Comparison of ENCODE assay signal across 23 cellular contexts in the genomic region with DNA sequence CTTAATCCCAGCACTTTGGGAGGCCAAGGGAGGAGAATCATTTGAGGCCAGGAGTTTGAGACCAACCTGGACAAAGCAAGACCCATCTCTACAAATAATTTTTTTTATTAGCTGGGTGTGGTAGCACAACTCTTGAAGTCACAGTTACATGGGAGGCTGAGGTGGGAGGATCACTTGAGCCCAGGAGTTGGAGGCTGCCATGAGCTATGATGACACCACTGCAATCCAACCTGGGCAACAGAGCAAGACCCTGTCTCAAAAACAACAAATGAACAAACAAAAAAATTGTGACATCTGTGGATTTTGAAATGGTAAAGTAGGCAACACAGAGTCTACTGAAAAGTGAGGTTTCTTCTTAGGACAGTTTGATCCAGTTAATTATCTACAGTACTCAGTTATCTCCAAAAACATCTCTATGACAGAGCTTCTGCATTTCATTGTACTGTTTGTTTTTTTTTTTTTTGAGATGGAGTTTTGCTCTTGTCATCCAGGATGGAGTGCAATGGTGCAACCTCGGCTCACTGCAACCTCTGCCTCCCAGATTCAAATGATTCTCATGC. TPM values are rescaled to one million over a fixed set of nuclear protein-coding genes. Genes with fewer than 3 reads are reported as not detected.
DNase-seq lines count a peak whose midpoint lies in the region; ATAC-seq and TF ChIP-seq lines count a peak whose summit lies in the region.
"Had no signal": no experiment of that assay in that cellular context is flagged by ENCODE, and none has a peak within 500 bp of the region (broad histone marks: within the 10 kb centered on the region; RNA-seq: fewer than 3 reads in every experiment).

No MANE protein-coding gene starts in this region.

- H3K4me3 ChIP-seq in suprapubic skin = no peak overlapping the region
- H3K4me3 ChIP-seq: vagina had no signal

- H3K27me3 Mint-ChIP-seq in activated naive CD4-positive, alpha-beta T cell treated with anti-CD3 and anti-CD28 coated beads, Interleukin-2, amount 50 U/mL, for 24 hours = no peaks in the 10 kb centered on the region
- H3K27me3 Mint-ChIP-seq in activated naive CD4-positive, alpha-beta T cell treated with anti-CD3 and anti-CD28 coated beads for 36 hours (ENCODE audit: low read depth) = no peaks in the 10 kb centered on the region
- no peaks in the 10 kb centered on the region for H3K27me3 Mint-ChIP-seq in activated B cell treated with CpG ODN at 0.5 μM for 24 hours
- H3K27me3 Mint-ChIP-seq in memory B cell = no peaks in the 10 kb centered on the region
- H3K27me3 Mint-ChIP-seq: activated CD8-positive, alpha-beta memory T cell treated with anti-CD3 and anti-CD28 coated beads, Interleukin-2, amount 10 ng/mL, durations not matched to agents 7 days and 5 days; CD4-positive, alpha-beta T cell had no signal

- intact Hi-C loops in activated naive CD4-positive, alpha-beta T cell treated with anti-CD3 and anti-CD28 coated beads for 36 hours (cut with micrococcal nuclease) = no loop called here
- intact Hi-C loops in activated B cell treated with CpG ODN at 0.5 μM for 24 hours (cut with micrococcal nuclease) = no loop called here

- no peak for DNase-seq in activated naive CD4-positive, alpha-beta T cell treated with anti-CD3 and anti-CD28 coated beads for 36 hours
- no peak for DNase-seq in activated B cell treated with CpG ODN at 0.5 μM for 24 hours
- no peak for DNase-seq in memory B cell (ENCODE audit: low spot score in 2 of 2)
- peak in 1 of 2 donors; percentile 1 for DNase-seq in suprapubic skin (ENCODE audit: low spot score in 2 of 2)
- DNase-seq in EL = no peak
- DNase-seq in GOT3 (lab: John Stamatoyannopoulos, UW) = no peak
- DNase-seq: ACHN; activated CD4-positive, alpha-beta T cell treated with anti-CD3 and anti-CD28 coated beads for 1 hour; activated CD8-positive, alpha-beta memory T cell treated with anti-CD3 and anti-CD28 coated beads, Interleukin-2, amount 10 ng/mL, durations not matched to agents 7 days and 5 days; CD4-positive, alpha-beta T cell; GF-D8; H9; NCI-H187 treated with DMSO at 0.1 percent for 48 hours; NCI-H748 treated with DMSO at 0.1 percent for 48 hours; right cardiac atrium; substantia nigra; T1000 had no signal

- 100% methylated on average over 1 of the region's 1 CpG for WGBS in suprapubic skin

- H3K4me1 ChIP-seq in suprapubic skin = peaks cover 12% of the 10 kb centered on the region
- H3K4me1 ChIP-seq: vagina had no signal

- no peak overlapping the region for H3K4me3 Mint-ChIP-seq in activated naive CD4-positive, alpha-beta T cell treated with anti-CD3 and anti-CD28 coated beads, Interleukin-2, amount 50 U/mL, for 24 hours
- no peak overlapping the region for H3K4me3 Mint-ChIP-seq in activated naive CD4-positive, alpha-beta T cell treated with anti-CD3 and anti-CD28 coated beads for 36 hours
- H3K4me3 Mint-ChIP-seq in activated B cell treated with CpG ODN at 0.5 μM for 24 hours (no peak overlapping the region), memory B cell (no peak overlapping the region)
- H3K4me3 Mint-ChIP-seq: activated CD8-positive, alpha-beta memory T cell treated with anti-CD3 and anti-CD28 coated beads, Interleukin-2, amount 10 ng/mL, durations not matched to agents 7 days and 5 days; H9 had no signal

- peak overlapping the region; percentile 7 for H3K27ac ChIP-seq in suprapubic skin
- H3K27ac ChIP-seq: vagina had no signal

- H3K27me3 ChIP-seq in suprapubic skin = no peaks in the 10 kb centered on the region
- H3K27me3 ChIP-seq: vagina had no signal

- CTCF ChIA-PET in activated naive CD4-positive, alpha-beta T cell treated with anti-CD3 and anti-CD28 coated beads for 36 hours (lab: Charles Lee) = interaction anchor here (1.1 to 1.4 kb wide), 2 partner anchors 11 to 31 kb away, joined by 4 to 5 read pairs; no protein-coding TSS in a partner anchor
- CTCF ChIA-PET in activated B cell treated with CpG ODN at 0.5 μM for 24 hours (lab: Charles Lee) = interaction anchor here (0.8 kb wide), 1 partner anchor 20 kb away, joined by 4 read pairs; a partner anchor contains a TSS

- no peak for TF ChIP-seq POLR2A in suprapubic skin (IDR thresholded peaks at IDR 0.05)

- no peaks in the 10 kb centered on the region for H3K9me3 Mint-ChIP-seq in activated naive CD4-positive, alpha-beta T cell treated with anti-CD3 and anti-CD28 coated beads, Interleukin-2, amount 50 U/mL, for 24 hours
- H3K9me3 Mint-ChIP-seq in activated naive CD4-positive, alpha-beta T cell treated with anti-CD3 and anti-CD28 coated beads for 36 hours = no peaks in the 10 kb centered on the region
- H3K9me3 Mint-ChIP-seq in activated B cell treated with CpG ODN at 0.5 μM for 24 hours (no peaks in the 10 kb centered on the region), memory B cell (no peaks in the 10 kb centered on the region)
- H3K9me3 Mint-ChIP-seq: CD4-positive, alpha-beta T cell; H9 had no signal

- POLR2A ChIA-PET in activated B cell treated with CpG ODN at 0.5 μM for 24 hours (lab: Charles Lee) = interaction anchor here (0.7 to 2.4 kb wide), 2 partner anchors 19 to 319 kb away, joined by 6 to 12 read pairs; a partner anchor contains a TSS

- H3K36me3 ChIP-seq in suprapubic skin = peaks cover 92% of the 10 kb centered on the region

- ATAC-seq in activated B cell treated with CpG ODN at 0.5 μM for 24 hours (ENCODE audit: low read depth) (no peak), memory B cell (ENCODE audit: low read depth) (no peak), GM21786 (IDR thresholded peaks at IDR 0.05; ENCODE audit: unreplicated experiment) (no peak)
- ATAC-seq: activated CD8-positive, alpha-beta memory T cell treated with anti-CD3 and anti-CD28 coated beads, Interleukin-2, amount 10 ng/mL, durations not matched to agents 7 days and 5 days had no signal

- no peak for TF ChIP-seq CTCF in activated B cell treated with CpG ODN at 0.5 μM for 24 hours (IDR thresholded peaks at IDR 0.05)
- no peak for TF ChIP-seq CTCF in suprapubic skin (IDR thresholded peaks at IDR 0.05)

- no peak for TF ChIP-seq EP300 in suprapubic skin (IDR thresholded peaks at IDR 0.05)

- no peaks in the 10 kb centered on the region for H3K9me3 ChIP-seq in suprapubic skin
- H3K9me3 ChIP-seq: vagina had no signal

- H3K4me1 Mint-ChIP-seq in activated naive CD4-positive, alpha-beta T cell treated with anti-CD3 and anti-CD28 coated beads, Interleukin-2, amount 50 U/mL, for 24 hours = peaks cover 34% of the 10 kb centered on the region
- peaks cover 14% of the 10 kb centered on the region for H3K4me1 Mint-ChIP-seq in activated naive CD4-positive, alpha-beta T cell treated with anti-CD3 and anti-CD28 coated beads for 36 hours (ENCODE audit: low read depth)
- peaks cover 26% of the 10 kb centered on the region for H3K4me1 Mint-ChIP-seq in activated B cell treated with CpG ODN at 0.5 μM for 24 hours
- H3K4me1 Mint-ChIP-seq in memory B cell = peaks cover 20% of the 10 kb centered on the region

- H3K36me3 Mint-ChIP-seq in activated naive CD4-positive, alpha-beta T cell treated with anti-CD3 and anti-CD28 coated beads, Interleukin-2, amount 50 U/mL, for 24 hours = peaks cover 16% of the 10 kb centered on the region
- H3K36me3 Mint-ChIP-seq in activated naive CD4-positive, alpha-beta T cell treated with anti-CD3 and anti-CD28 coated beads for 36 hours (ENCODE audit: low read depth) = peaks cover 55% of the 10 kb centered on the region
- H3K36me3 Mint-ChIP-seq in activated B cell treated with CpG ODN at 0.5 μM for 24 hours (ENCODE audit: low read depth) = peaks cover 77% of the 10 kb centered on the region
- H3K36me3 Mint-ChIP-seq in memory B cell = peaks cover 30% of the 10 kb centered on the region

- peak overlapping the region; percentile 51 for H3K27ac Mint-ChIP-seq in activated naive CD4-positive, alpha-beta T cell treated with anti-CD3 and anti-CD28 coated beads, Interleukin-2, amount 50 U/mL, for 24 hours
- H3K27ac Mint-ChIP-seq in activated naive CD4-positive, alpha-beta T cell treated with anti-CD3 and anti-CD28 coated beads for 36 hours = no peak overlapping the region
- H3K27ac Mint-ChIP-seq in activated B cell treated with CpG ODN at 0.5 μM for 24 hours = peak overlapping the region; percentile 91
- peak overlapping the region; percentile 93 for H3K27ac Mint-ChIP-seq in memory B cell
- H3K27ac Mint-ChIP-seq: CD4-positive, alpha-beta T cell had no signal

RNA-seq across cellular contexts. Expression of a gene that starts 3.3 kb away (rescaled TPM):
- not detected for total RNA-seq in activated naive CD4-positive, alpha-beta T cell treated with anti-CD3 and anti-CD28 coated beads for 36 hours
- not detected in 2 replicates for total RNA-seq in activated B cell treated with CpG ODN at 0.5 μM for 24 hours
- not detected for total RNA-seq in suprapubic skin
- total RNA-seq: CD4-positive, alpha-beta T cell; lung microvascular endothelial cell; osteocyte; right cardiac atrium; vagina had no signal

RNA-seq across cellular contexts. Expression of a gene that starts 18.8 kb away (rescaled TPM):
- total RNA-seq in activated naive CD4-positive, alpha-beta T cell treated with anti-CD3 and anti-CD28 coated beads for 36 hours = 10 to 100 TPM; 30.8 to 32.2 TPM
- total RNA-seq in activated B cell treated with CpG ODN at 0.5 μM for 24 hours (37.1 and 37.8 TPM in 2 replicates), suprapubic skin (10 to 100 TPM; 27.1 to 45.5 (median 38.5) TPM)

RNA-seq across cellular contexts. Expression of a gene that starts 19.0 kb away (rescaled TPM):
- 10 to 100 TPM; 19.4 to 19.8 TPM for total RNA-seq in activated naive CD4-positive, alpha-beta T cell treated with anti-CD3 and anti-CD28 coated beads for 36 hours
- total RNA-seq in activated B cell treated with CpG ODN at 0.5 μM for 24 hours = 16.0 and 25.7 TPM in 2 replicates
- total RNA-seq in suprapubic skin = 10 to 100 TPM; 16.3 to 40.6 (median 21.6) TPM

RNA-seq across cellular contexts. Expression of a gene that starts 31.1 kb away (rescaled TPM):
- 100 to 1,000 TPM; 119 to 124 TPM for total RNA-seq in activated naive CD4-positive, alpha-beta T cell treated with anti-CD3 and anti-CD28 coated beads for 36 hours
- 82.0 and 85.7 TPM in 2 replicates for total RNA-seq in activated B cell treated with CpG ODN at 0.5 μM for 24 hours
- 100 to 1,000 TPM; 207 to 306 (median 243) TPM for total RNA-seq in suprapubic skin

RNA-seq across cellular contexts. Expression of a gene that starts 57.4 kb away (rescaled TPM):
- total RNA-seq in activated naive CD4-positive, alpha-beta T cell treated with anti-CD3 and anti-CD28 coated beads for 36 hours = not detected
- not detected in 2 replicates for total RNA-seq in activated B cell treated with CpG ODN at 0.5 μM for 24 hours
- 1 to 10 TPM in 1 of 4 donors, not detected in 3; 7.3 TPM for total RNA-seq in suprapubic skin
- total RNA-seq: activated CD8-positive, alpha-beta memory T cell treated with anti-CD3 and anti-CD28 coated beads, Interleukin-2, amount 10 ng/mL, durations not matched to agents 7 days and 5 days; CD4-positive, alpha-beta T cell; HT1080; osteocyte; right cardiac atrium; vagina had no signal
